Comparison of ENCODE assay signal across 13 cellular contexts in genomic region chr5:149853701-149854100, GRCh38.
"Had no signal": no experiment of that assay in that cellular context is flagged by ENCODE, and none has a peak within 500 bp of the region (broad histone marks: within the 10 kb centered on the region; RNA-seq: fewer than 3 reads in every experiment).

No MANE protein-coding gene starts in this region.

- H3K9me3 Mint-ChIP-seq: activated CD8-positive, alpha-beta T cell treated with anti-CD3 and anti-CD28 coated beads for 36 hours; activated naive CD4-positive, alpha-beta T cell treated with anti-CD3 and anti-CD28 coated beads, Interleukin-2, amount 10 ng/mL, durations not matched to agents 7 days and 5 days; activated naive CD8-positive, alpha-beta T cell treated with anti-CD3 and anti-CD28 coated beads for 36 hours; activated T-cell treated with anti-CD3 and anti-CD28 coated beads, Interleukin-2, amount 50 U/mL, for 72 hours; activated T-helper 2 cell treated with anti-CD3 and anti-CD28 coated beads, Interferon-gamma antibody, Interleukin-2, Interleukin-4, amounts not matched to agents 10 μg/mL and 5 μg/mL and 100 μg/mL, durations not matched to agents 14 hours and 24 hours and 36 hours; T-helper 2 cell treated with Interferon-gamma antibody and Interleukin-4, amounts not matched to agents 5 μg/mL and 100 μg/mL, for 36 hours had no signal

- H3K27me3 Mint-ChIP-seq: activated CD8-positive, alpha-beta T cell treated with anti-CD3 and anti-CD28 coated beads for 36 hours; activated naive CD4-positive, alpha-beta T cell treated with anti-CD3 and anti-CD28 coated beads, Interleukin-2, amount 10 ng/mL, durations not matched to agents 7 days and 5 days; activated naive CD8-positive, alpha-beta T cell treated with anti-CD3 and anti-CD28 coated beads for 36 hours had no signal

- H3K36me3 ChIP-seq: WERI-Rb-1 had no signal

- H3K27ac Mint-ChIP-seq: activated CD8-positive, alpha-beta T cell treated with anti-CD3 and anti-CD28 coated beads for 36 hours; activated naive CD4-positive, alpha-beta T cell treated with anti-CD3 and anti-CD28 coated beads, Interleukin-2, amount 10 ng/mL, durations not matched to agents 7 days and 5 days; activated naive CD8-positive, alpha-beta T cell treated with anti-CD3 and anti-CD28 coated beads for 36 hours; activated T-cell treated with anti-CD3 and anti-CD28 coated beads, Interleukin-2, amount 50 U/mL, for 72 hours; activated T-helper 2 cell treated with anti-CD3 and anti-CD28 coated beads, Interferon-gamma antibody, Interleukin-2, Interleukin-4, amounts not matched to agents 10 μg/mL and 5 μg/mL and 100 μg/mL, durations not matched to agents 14 hours and 24 hours and 36 hours; T-helper 2 cell treated with Interferon-gamma antibody and Interleukin-4, amounts not matched to agents 5 μg/mL and 100 μg/mL, for 36 hours had no signal

- H3K4me3 ChIP-seq: K562 had no signal

- H3K36me3 Mint-ChIP-seq: activated naive CD8-positive, alpha-beta T cell treated with anti-CD3 and anti-CD28 coated beads for 36 hours had no signal

- DNase-seq: central memory CD4-positive, alpha-beta T cell; NCI-H2107; NCI-H2171 treated with DMSO at 0.1 percent for 48 hours; NCI-H510A had no signal

- H3K4me1 Mint-ChIP-seq: activated naive CD4-positive, alpha-beta T cell treated with anti-CD3 and anti-CD28 coated beads, Interleukin-2, amount 10 ng/mL, durations not matched to agents 7 days and 5 days; activated naive CD8-positive, alpha-beta T cell treated with anti-CD3 and anti-CD28 coated beads for 36 hours had no signal

- H3K27ac ChIP-seq: WERI-Rb-1 had no signal

- H3K4me3 Mint-ChIP-seq: activated CD8-positive, alpha-beta T cell treated with anti-CD3 and anti-CD28 coated beads for 36 hours; activated naive CD4-positive, alpha-beta T cell treated with anti-CD3 and anti-CD28 coated beads, Interleukin-2, amount 10 ng/mL, durations not matched to agents 7 days and 5 days; activated naive CD8-positive, alpha-beta T cell treated with anti-CD3 and anti-CD28 coated beads for 36 hours; activated T-cell treated with anti-CD3 and anti-CD28 coated beads, Interleukin-2, amount 50 U/mL, for 72 hours; T-helper 2 cell treated with Interferon-gamma antibody and Interleukin-4, amounts not matched to agents 5 μg/mL and 100 μg/mL, for 36 hours had no signal

- ATAC-seq: activated CD4-positive, CD25-positive, alpha-beta regulatory T cell treated with anti-CD3 and anti-CD28 coated beads, Interleukin-2, amount 50 U/mL, for 24 hours; activated T-cell treated with anti-CD3 and anti-CD28 coated beads, Interleukin-2, amount 50 U/mL, for 72 hours had no signal
